Comparison of ENCODE assay signal across 1 cellular context in genomic region chr6:150006961-150007464, GRCh38.
TF ChIP-seq lines count a peak whose summit lies in the region.

No MANE protein-coding gene starts in this region.

TF ChIP-seq in H1, 55 proteins besides CTCF, POLR2A, EP300 and RAD21:
- no peak for TF ChIP-seq POLR2AphosphoS5 (IDR thresholded peaks at IDR 0.05; ENCODE audit: low read depth, low read length)
- TF ChIP-seq SP4 (IDR thresholded peaks at IDR 0.05; ENCODE audit: low read length), result no peak
- no peak for TF ChIP-seq USF2 (IDR thresholded peaks at IDR 0.05; ENCODE audit: low read length)
- TF ChIP-seq HDAC6 (IDR thresholded peaks at IDR 0.05; ENCODE audit: low read depth, low read length), result no peak
- no peak for TF ChIP-seq KDM1A (IDR thresholded peaks at IDR 0.05; ENCODE audit: borderline replicate concordance, low read length)
- TF ChIP-seq BCL11A (IDR thresholded peaks at IDR 0.05; ENCODE audit: low read depth in 2 of 2, low read length in 2 of 2), result no peak
- no peak for TF ChIP-seq CHD1 (IDR thresholded peaks at IDR 0.05; ENCODE audit: low read depth, low read length)
- TF ChIP-seq RXRA (IDR thresholded peaks at IDR 0.05; ENCODE audit: insufficient read depth, low read depth, low read length), result no peak
- TF ChIP-seq TAF7 (optimal IDR thresholded peaks at IDR 0.05; ENCODE audit: borderline replicate concordance, low read depth, low read length), result no peak
- TF ChIP-seq YY1 (IDR thresholded peaks at IDR 0.05; ENCODE audit: low read depth, low read length), result no peak
- TF ChIP-seq TAF1 (IDR thresholded peaks at IDR 0.05; ENCODE audit: low read depth, low read length), result no peak
- TF ChIP-seq POU5F1 (IDR thresholded peaks at IDR 0.05; ENCODE audit: low read depth, low read length), result no peak
- no peak for TF ChIP-seq KDM5A (IDR thresholded peaks at IDR 0.05; ENCODE audit: low read length)
- TF ChIP-seq EZH2 (IDR thresholded peaks at IDR 0.05; ENCODE audit: low read depth, low read length, severe bottlenecking), result no peak
- TF ChIP-seq RFX5 (IDR thresholded peaks at IDR 0.05; ENCODE audit: borderline replicate concordance, low read depth, low read length), result no peak
- no peak for TF ChIP-seq PHF8 (conservative IDR thresholded peaks at IDR 0.05; ENCODE audit: low read depth, low read length)
- TF ChIP-seq CEBPB (IDR thresholded peaks at IDR 0.05; ENCODE audit: low read depth, low read length), result no peak
- TF ChIP-seq JUND (IDR thresholded peaks at IDR 0.05; ENCODE audit: low read length), result no peak
- TF ChIP-seq ATF3 (IDR thresholded peaks at IDR 0.05; ENCODE audit: insufficient read depth, low read depth, low read length), result no peak
- no peak for TF ChIP-seq ASH2L (IDR thresholded peaks at IDR 0.05; ENCODE audit: low read length)
